ENCODE assay signal across 8 cellular contexts in genomic region chr2:102737435-102737834, GRCh38. TPM values are rescaled to one million over a fixed set of nuclear protein-coding genes. Genes with fewer than 3 reads are reported as not detected.
DNase-seq lines count a peak whose midpoint lies in the region; ATAC-seq and TF ChIP-seq lines count a peak whose summit lies in the region.

No MANE protein-coding gene starts in this region.

- H3K4me3 Mint-ChIP-seq in activated CD4-positive, alpha-beta T cell treated with anti-CD3 and anti-CD28 coated beads for 36 hours: peak overlapping the region; percentile 96
- peak overlapping the region; percentile 96 for H3K4me3 Mint-ChIP-seq in activated T-helper 2 cell treated with anti-CD3 and anti-CD28 coated beads, Interferon-gamma antibody, Interleukin-2, Interleukin-4, amounts not matched to agents 10 μg/mL and 5 μg/mL and 100 μg/mL, durations not matched to agents 14 hours and 24 hours and 36 hours (ENCODE audit: low read depth)
- H3K4me3 Mint-ChIP-seq in natural killer cell: peak overlapping the region; percentile 96

- DNase-seq in activated CD4-positive, alpha-beta T cell treated with anti-CD3 and anti-CD28 coated beads for 36 hours: no peak
- DNase-seq in activated CD4-positive, alpha-beta T cell treated with anti-CD3 and anti-CD28 coated beads for 48 hours: no peak
- no peak for DNase-seq in activated T-helper 2 cell treated with anti-CD3 and anti-CD28 coated beads, Interferon-gamma antibody, Interleukin-2, Interleukin-4, amounts not matched to agents 10 μg/mL and 5 μg/mL and 100 μg/mL, durations not matched to agents 14 hours and 24 hours and 36 hours (ENCODE audit: low spot score)
- DNase-seq in natural killer cell: no peak
- DNase-seq in NCI-H1105 (lab: John Stamatoyannopoulos, UW): no peak
- DNase-seq in kidney glomerular epithelial cell (lab: John Stamatoyannopoulos, UW): no peak
- DNase-seq in HEK293T (ENCODE audit: extremely low spot score): no peak

- no peaks in the 10 kb centered on the region for H3K27me3 Mint-ChIP-seq in activated CD4-positive, alpha-beta T cell treated with anti-CD3 and anti-CD28 coated beads for 36 hours
- peaks cover 5% of the 10 kb centered on the region for H3K27me3 Mint-ChIP-seq in activated T-helper 2 cell treated with anti-CD3 and anti-CD28 coated beads, Interferon-gamma antibody, Interleukin-2, Interleukin-4, amounts not matched to agents 10 μg/mL and 5 μg/mL and 100 μg/mL, durations not matched to agents 14 hours and 24 hours and 36 hours (ENCODE audit: low read depth)
- peaks cover 2 to 16% of the 10 kb centered on the region in 2 donors for H3K27me3 Mint-ChIP-seq in natural killer cell (ENCODE audit: low read depth in 2 of 2)

- no peak for ATAC-seq in activated CD4-positive, alpha-beta T cell treated with anti-CD3 and anti-CD28 coated beads for 36 hours
- ATAC-seq in HG03066 (IDR thresholded peaks at IDR 0.05; ENCODE audit: low read depth, unreplicated experiment) (peak; percentile 56), natural killer cell (no peak)

- no peak for TF ChIP-seq CTCF in natural killer cell (IDR thresholded peaks at IDR 0.05)

- peaks cover 31% of the 10 kb centered on the region for H3K4me1 Mint-ChIP-seq in activated CD4-positive, alpha-beta T cell treated with anti-CD3 and anti-CD28 coated beads for 36 hours
- H3K4me1 Mint-ChIP-seq in activated T-helper 2 cell treated with anti-CD3 and anti-CD28 coated beads, Interferon-gamma antibody, Interleukin-2, Interleukin-4, amounts not matched to agents 10 μg/mL and 5 μg/mL and 100 μg/mL, durations not matched to agents 14 hours and 24 hours and 36 hours (ENCODE audit: low read depth): peaks cover 30% of the 10 kb centered on the region
- H3K4me1 Mint-ChIP-seq in natural killer cell: peaks cover 38 to 43% of the 10 kb centered on the region in 2 donors

- intact Hi-C loops in activated CD4-positive, alpha-beta T cell treated with anti-CD3 and anti-CD28 coated beads for 36 hours (cut with DNase I, micrococcal nuclease): loop anchor here (2.0 to 5.0 kb wide), 2 partner anchors 70 to 73 kb away; no protein-coding TSS in a partner anchor
- intact Hi-C loops in activated T-helper 2 cell treated with anti-CD3 and anti-CD28 coated beads, Interferon-gamma antibody, Interleukin-2, Interleukin-4, amounts not matched to agents 10 μg/mL and 5 μg/mL and 100 μg/mL, durations not matched to agents 14 hours and 24 hours and 36 hours (cut with micrococcal nuclease): no loop called here
- intact Hi-C loops in natural killer cell (cut with micrococcal nuclease): no loop called here

- H3K9me3 Mint-ChIP-seq in activated CD4-positive, alpha-beta T cell treated with anti-CD3 and anti-CD28 coated beads for 36 hours (ENCODE audit: low read depth): no peaks in the 10 kb centered on the region
- H3K9me3 Mint-ChIP-seq in activated T-helper 2 cell treated with anti-CD3 and anti-CD28 coated beads, Interferon-gamma antibody, Interleukin-2, Interleukin-4, amounts not matched to agents 10 μg/mL and 5 μg/mL and 100 μg/mL, durations not matched to agents 14 hours and 24 hours and 36 hours: no peaks in the 10 kb centered on the region
- no peaks in the 10 kb centered on the region for H3K9me3 Mint-ChIP-seq in natural killer cell

- H3K27ac Mint-ChIP-seq in activated CD4-positive, alpha-beta T cell treated with anti-CD3 and anti-CD28 coated beads for 36 hours: peak overlapping the region; percentile 57
- no peak overlapping the region for H3K27ac Mint-ChIP-seq in activated T-helper 2 cell treated with anti-CD3 and anti-CD28 coated beads, Interferon-gamma antibody, Interleukin-2, Interleukin-4, amounts not matched to agents 10 μg/mL and 5 μg/mL and 100 μg/mL, durations not matched to agents 14 hours and 24 hours and 36 hours
- H3K27ac Mint-ChIP-seq in natural killer cell: peak overlapping the region; percentile 5 to 93

- CTCF ChIA-PET in activated CD4-positive, alpha-beta T cell treated with anti-CD3 and anti-CD28 coated beads for 36 hours (lab: Charles Lee): interaction anchor here (1.0 to 7.7 kb wide), 4 partner anchors 16 to 121 kb away, joined by 3 to 61 read pairs (median 12); partner anchors contain the start of gene TMEM182
- CTCF ChIA-PET in HEK293T (lab: Yijun Ruan, JAX): interaction anchor here (2.5 kb wide), 1 partner anchor 16 kb away, joined by 10 read pairs; no protein-coding TSS in a partner anchor

- POLR2A ChIA-PET in activated CD4-positive, alpha-beta T cell treated with anti-CD3 and anti-CD28 coated beads for 36 hours (lab: Charles Lee): no interaction called here
- POLR2A ChIA-PET in HEK293T (lab: Yijun Ruan, JAX): interaction anchor here (0.7 to 1.8 kb wide), 5 partner anchors 9 to 121 kb away, joined by 3 to 9 read pairs (median 3); no protein-coding TSS in a partner anchor

- peaks cover 2% of the 10 kb centered on the region for H3K36me3 Mint-ChIP-seq in activated CD4-positive, alpha-beta T cell treated with anti-CD3 and anti-CD28 coated beads for 36 hours (ENCODE audit: low read depth)
- H3K36me3 Mint-ChIP-seq in activated T-helper 2 cell treated with anti-CD3 and anti-CD28 coated beads, Interferon-gamma antibody, Interleukin-2, Interleukin-4, amounts not matched to agents 10 μg/mL and 5 μg/mL and 100 μg/mL, durations not matched to agents 14 hours and 24 hours and 36 hours (ENCODE audit: low read depth): no peaks in the 10 kb centered on the region
- no peaks in the 10 kb centered on the region for H3K36me3 Mint-ChIP-seq in natural killer cell

TF ChIP-seq in HEK293T, 16 proteins besides CTCF, POLR2A, EP300 and RAD21:
- TF ChIP-seq LEF1 (IDR thresholded peaks at IDR 0.05; ENCODE audit: borderline replicate concordance): no peak
- TF ChIP-seq PKNOX1 (IDR thresholded peaks at IDR 0.05): no peak
- no peak for TF ChIP-seq NFRKB (IDR thresholded peaks at IDR 0.05)
- TF ChIP-seq ARNT (IDR thresholded peaks at IDR 0.05): no peak
- TF ChIP-seq HDGF (IDR thresholded peaks at IDR 0.05; ENCODE audit: borderline replicate concordance): no peak
- TF ChIP-seq SP1 (IDR thresholded peaks at IDR 0.05): no peak
- TF ChIP-seq CTBP1 (IDR thresholded peaks at IDR 0.05; ENCODE audit: borderline replicate concordance): no peak
- no peak for TF ChIP-seq L3MBTL2 (conservative IDR thresholded peaks at IDR 0.05)
- no peak for TF ChIP-seq SUZ12 (IDR thresholded peaks at IDR 0.05)
- no peak for TF ChIP-seq TARDBP (IDR thresholded peaks at IDR 0.05)
- TF ChIP-seq BHLHE40 (IDR thresholded peaks at IDR 0.05; ENCODE audit: borderline replicate concordance): no peak
- TF ChIP-seq ZNF384 (IDR thresholded peaks at IDR 0.05): no peak

RNA-seq across cellular contexts. Expression of gene TMEM182, which starts 24.4 kb away (rescaled TPM):
- total RNA-seq in activated CD4-positive, alpha-beta T cell treated with anti-CD3 and anti-CD28 coated beads for 36 hours: 1 to 10 TPM; 6.1 to 7.4 TPM
- 3.2 and 4.1 TPM in 2 replicates for total RNA-seq in activated T-helper 2 cell treated with anti-CD3 and anti-CD28 coated beads, Interferon-gamma antibody, Interleukin-2, Interleukin-4, amounts not matched to agents 10 μg/mL and 5 μg/mL and 100 μg/mL, durations not matched to agents 14 hours and 24 hours and 36 hours
- total RNA-seq in natural killer cell: 1 to 10 TPM; 3.2 to 4.9 (median 4.1) TPM

Comparison
In these comparisons a context has a peak if more than half of its experiments do, and no peak if none do; other contexts are left out.
1. intact Hi-C loops: an anchor here in activated CD4-positive, alpha-beta T cell treated with anti-CD3 and anti-CD28 coated beads for 36 hours (2.0 to 5.0 kb wide); none called in activated T-helper 2 cell treated with anti-CD3 and anti-CD28 coated beads, Interferon-gamma antibody, Interleukin-2, Interleukin-4, amounts not matched to agents 10 μg/mL and 5 μg/mL and 100 μg/mL, durations not matched to agents 14 hours and 24 hours and 36 hours and natural killer cell.